ENCODE assay signal across 23 cellular contexts in the genomic region with DNA sequence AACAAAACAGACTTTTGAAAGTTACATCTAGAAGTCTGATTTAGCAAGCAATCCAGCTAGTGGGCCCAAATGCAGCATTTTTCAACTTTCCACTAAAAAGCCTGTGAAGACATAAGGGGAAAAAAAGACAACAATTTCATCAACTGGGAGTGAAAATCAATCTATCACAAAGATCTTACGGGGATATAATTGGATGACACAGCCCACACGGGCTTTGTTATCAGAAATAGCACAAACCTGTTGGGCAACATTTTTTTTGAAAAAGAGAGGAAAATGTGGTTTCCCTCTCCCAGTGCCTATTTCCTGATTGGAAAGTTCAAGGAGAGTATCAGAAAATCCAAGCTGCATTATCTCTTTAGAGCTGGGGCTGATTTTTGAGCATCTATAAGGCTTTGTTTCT.
"Had no signal": no experiment of that assay in that cellular context is flagged by ENCODE, and none has a peak within 500 bp of the region (broad histone marks: within the 10 kb centered on the region; RNA-seq: fewer than 3 reads in every experiment).

No MANE protein-coding gene starts in this region.

- H3K4me1 ChIP-seq: breast epithelium had no signal

- ATAC-seq: effector memory CD8-positive, alpha-beta T cell; esophagus mucosa; mucosa of descending colon; sciatic nerve; T-helper 17 cell had no signal

- H3K4me3 ChIP-seq: breast epithelium, hepatocyte, mucosa of descending colon, thoracic aorta, upper lobe of left lung had no signal

- H3K4me1 Mint-ChIP-seq: activated naive CD8-positive, alpha-beta T cell treated with anti-CD3 and anti-CD28 coated beads for 36 hours; central memory CD8-positive, alpha-beta T cell; T-helper 17 cell had no signal

- H3K4me3 Mint-ChIP-seq: activated CD4-positive, alpha-beta memory T cell treated with anti-CD3 and anti-CD28 coated beads for 36 hours; activated naive CD8-positive, alpha-beta T cell treated with anti-CD3 and anti-CD28 coated beads for 36 hours; central memory CD8-positive, alpha-beta T cell; effector memory CD8-positive, alpha-beta T cell; nephron progenitor cell had no signal

- DNase-seq: activated CD4-positive, alpha-beta memory T cell treated with anti-CD3 and anti-CD28 coated beads for 36 hours; activated CD4-positive, alpha-beta T cell treated with anti-CD3 and anti-CD28 coated beads for 48 hours; activated CD4-positive, CD25-positive, alpha-beta regulatory T cell; activated naive CD4-positive, alpha-beta T cell treated with Interleukin-2 at 50 U/mL for 16 hours; activated naive CD8-positive, alpha-beta T cell treated with anti-CD3 and anti-CD28 coated beads for 36 hours; activated T-cell treated with anti-CD3 and anti-CD28 coated beads, Interleukin-2, amount 50 U/mL, for 48 hours; amniotic stem cell; dorsolateral prefrontal cortex; effector memory CD8-positive, alpha-beta T cell; glutamatergic neuron; mucosa of descending colon; nephron progenitor cell; small intestine; stimulated activated CD4-positive, alpha-beta T cell treated with anti-CD3 and anti-CD28 coated beads, Interleukin-4, amount 100 ng/mL, for 1 hour; stimulated activated naive CD4-positive, alpha-beta T cell treated with Interleukin-2 at 50 U/mL for 16 hours; T-helper 17 cell had no signal

- H3K4me2 ChIP-seq: hepatocyte had no signal

- H3K27ac Mint-ChIP-seq: activated CD4-positive, alpha-beta memory T cell treated with anti-CD3 and anti-CD28 coated beads for 36 hours; activated naive CD8-positive, alpha-beta T cell treated with anti-CD3 and anti-CD28 coated beads for 36 hours; effector memory CD8-positive, alpha-beta T cell; nephron progenitor cell; T-helper 17 cell had no signal

- H3K79me2 ChIP-seq: hepatocyte had no signal

- H3K9me3 Mint-ChIP-seq: activated CD4-positive, alpha-beta memory T cell treated with anti-CD3 and anti-CD28 coated beads for 36 hours; activated naive CD8-positive, alpha-beta T cell treated with anti-CD3 and anti-CD28 coated beads for 36 hours; central memory CD8-positive, alpha-beta T cell; nephron progenitor cell had no signal

- H2AFZ ChIP-seq: hepatocyte had no signal

- H3K36me3 Mint-ChIP-seq: activated CD4-positive, alpha-beta memory T cell treated with anti-CD3 and anti-CD28 coated beads for 36 hours; activated naive CD8-positive, alpha-beta T cell treated with anti-CD3 and anti-CD28 coated beads for 36 hours had no signal

- H3K9me3 ChIP-seq: breast epithelium, mucosa of descending colon, thoracic aorta, upper lobe of left lung had no signal

- H3K27ac ChIP-seq: breast epithelium, hepatocyte, thoracic aorta, upper lobe of left lung had no signal

- H3K36me3 ChIP-seq: breast epithelium, thoracic aorta, upper lobe of left lung had no signal

- H3K27me3 ChIP-seq: breast epithelium, hepatocyte, upper lobe of left lung had no signal
